ENCODE assay signal across 2 cellular contexts in genomic region chr9:4620881-4621555, GRCh38.
TF ChIP-seq lines count a peak whose summit lies in the region.

No MANE protein-coding gene starts in this region.

TF ChIP-seq in SK-N-SH treated with all-trans-retinoic acid at 6 μM for 48 hours, 23 proteins besides CTCF, POLR2A, EP300 and RAD21 (continued from another document):
- TF ChIP-seq, protein P1, sequence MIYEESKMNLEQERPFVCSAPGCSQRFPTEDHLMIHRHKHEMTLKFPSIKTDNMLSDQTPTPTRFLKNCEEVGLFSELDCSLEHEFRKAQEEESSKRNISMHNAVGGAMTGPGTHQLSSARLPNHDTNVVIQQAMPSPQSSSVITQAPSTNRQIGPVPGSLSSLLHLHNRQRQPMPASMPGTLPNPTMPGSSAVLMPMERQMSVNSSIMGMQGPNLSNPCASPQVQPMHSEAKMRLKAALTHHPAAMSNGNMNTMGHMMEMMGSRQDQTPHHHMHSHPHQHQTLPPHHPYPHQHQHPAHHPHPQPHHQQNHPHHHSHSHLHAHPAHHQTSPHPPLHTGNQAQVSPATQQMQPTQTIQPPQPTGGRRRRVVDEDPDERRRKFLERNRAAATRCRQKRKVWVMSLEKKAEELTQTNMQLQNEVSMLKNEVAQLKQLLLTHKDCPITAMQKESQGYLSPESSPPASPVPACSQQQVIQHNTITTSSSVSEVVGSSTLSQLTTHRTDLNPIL (CRISPR knock-in tag; IDR thresholded peaks at IDR 0.05; ENCODE audit: low read depth) = no peak
- TF ChIP-seq PATZ1 (CRISPR knock-in tag; IDR thresholded peaks at IDR 0.05; ENCODE audit: borderline replicate concordance) (no peak), ZNF565 (CRISPR knock-in tag; conservative IDR thresholded peaks at IDR 0.05; ENCODE audit: low read depth) (no peak), ZC3H10 (CRISPR knock-in tag; IDR thresholded peaks at IDR 0.05) (no peak), ZNF70 (CRISPR knock-in tag; IDR thresholded peaks at IDR 0.05) (no peak), ZFP3 (CRISPR knock-in tag; IDR thresholded peaks at IDR 0.05) (no peak), TCF4 (CRISPR knock-in tag; IDR thresholded peaks at IDR 0.05; ENCODE audit: borderline replicate concordance) (no peak), ZFP30 (CRISPR knock-in tag; IDR thresholded peaks at IDR 0.05) (no peak), BACH2 (CRISPR knock-in tag; IDR thresholded peaks at IDR 0.05; ENCODE audit: borderline replicate concordance) (no peak)

TF ChIP-seq in SK-N-SH, 30 proteins besides CTCF, POLR2A, EP300 and RAD21 (continued from another document):
- no peak for TF ChIP-seq ZBTB33 (IDR thresholded peaks at IDR 0.05; ENCODE audit: borderline replicate concordance, low read depth)
- no peak for TF ChIP-seq SMC3 (IDR thresholded peaks at IDR 0.05; ENCODE audit: low read depth, low read length)
- TF ChIP-seq ELF1 (IDR thresholded peaks at IDR 0.05) = no peak
- no peak for TF ChIP-seq CHD2 (IDR thresholded peaks at IDR 0.05; ENCODE audit: low read length, partially characterized antibody)
- TF ChIP-seq TAF1 (IDR thresholded peaks at IDR 0.05; ENCODE audit: borderline replicate concordance, low read depth, low read length) = no peak
- TF ChIP-seq FOXJ3 (CRISPR knock-in tag; IDR thresholded peaks at IDR 0.05) = no peak
- no peak for TF ChIP-seq EZH2phosphoT487 (IDR thresholded peaks at IDR 0.05; ENCODE audit: borderline replicate concordance, low read depth)
- TF ChIP-seq RCOR1 (IDR thresholded peaks at IDR 0.05; ENCODE audit: low read length) = no peak
